1 cellular context compared by ENCODE assay signal in the genomic region with DNA sequence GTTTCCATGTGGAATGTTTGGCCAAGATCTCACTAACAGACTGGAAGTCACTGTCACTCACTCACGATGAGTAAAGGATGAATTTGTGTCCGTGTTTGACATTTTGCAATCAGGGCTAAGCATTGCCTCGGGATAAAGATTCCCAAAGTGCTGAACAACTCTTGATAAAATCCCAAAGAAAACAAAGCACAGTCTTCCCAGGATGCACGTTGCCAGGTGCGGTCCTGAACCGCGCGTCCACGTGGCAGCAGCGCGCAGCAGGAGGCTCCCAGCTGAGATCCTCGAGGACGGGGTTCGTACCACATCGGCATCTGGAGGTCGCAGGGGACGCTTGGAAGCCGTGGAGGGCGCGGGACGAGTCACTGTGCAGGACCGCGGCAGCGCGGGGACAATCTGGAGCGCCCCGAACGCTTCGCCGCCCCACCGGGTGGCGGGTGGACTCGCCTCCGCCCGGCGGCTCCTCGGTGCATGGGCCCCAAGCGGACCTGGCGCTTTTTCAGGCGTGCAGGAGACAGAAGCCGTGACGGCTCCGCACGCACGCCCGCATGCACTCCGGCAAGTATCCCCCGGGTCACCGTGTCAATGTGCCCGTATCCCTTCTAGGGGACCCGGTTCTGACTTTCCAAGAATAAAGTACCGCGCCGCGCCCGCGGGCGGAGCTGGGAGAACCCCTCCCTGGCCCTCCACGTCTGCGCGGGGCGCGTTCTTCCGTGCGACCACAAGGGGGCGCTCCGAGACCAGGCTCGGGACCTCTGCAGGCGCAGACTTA.
TF ChIP-seq lines count a peak whose summit lies in the region.

No MANE protein-coding gene starts in this region.

TF ChIP-seq in HepG2, 621 proteins besides CTCF, POLR2A, EP300 and RAD21 (continued from another document and continues in another):
- TF ChIP-seq KDM1A (CRISPR knock-in tag; IDR thresholded peaks at IDR 0.05) (peak; percentile 18; the same call in 1 of the 2 replicates), ZNF562 (CRISPR knock-in tag; IDR thresholded peaks at IDR 0.05; ENCODE audit: borderline replicate concordance) (peak; percentile 59; the same call in 1 of the 2 replicates), FOXO1 (CRISPR knock-in tag; IDR thresholded peaks at IDR 0.05) (peak; percentile 26; the same call in 1 of the 2 replicates), PCBP1 (IDR thresholded peaks at IDR 0.05; ENCODE audit: borderline replicate concordance, low read depth, low read length) (no peak), REXO4 (CRISPR knock-in tag; IDR thresholded peaks at IDR 0.05; ENCODE audit: borderline replicate concordance) (peak; percentile 95), SRY (CRISPR knock-in tag; IDR thresholded peaks at IDR 0.05) (peak; percentile 99), EED (CRISPR knock-in tag; IDR thresholded peaks at IDR 0.05) (peak; percentile 96), ZNF619 (CRISPR knock-in tag; IDR thresholded peaks at IDR 0.05) (peak; percentile 99), ZZZ3 (CRISPR knock-in tag; IDR thresholded peaks at IDR 0.05; ENCODE audit: borderline replicate concordance) (no peak), SAP130 (CRISPR knock-in tag; IDR thresholded peaks at IDR 0.05; ENCODE audit: low read depth) (peak; percentile 49), FOXC1 (CRISPR knock-in tag; IDR thresholded peaks at IDR 0.05; ENCODE audit: borderline replicate concordance) (peak; percentile 96), RNF2 (conservative IDR thresholded peaks at IDR 0.05; ENCODE audit: low read depth) (peak; percentile 87), RFX3 (CRISPR knock-in tag; IDR thresholded peaks at IDR 0.05) (no peak), ZNF251 (CRISPR knock-in tag; IDR thresholded peaks at IDR 0.05) (0 out of 2 replicates have a peak, but pooled peaks have one; percentile 65), PHF5A (CRISPR knock-in tag; IDR thresholded peaks at IDR 0.05; ENCODE audit: low read depth, unreplicated experiment) (peak; percentile 26), GTF3A (CRISPR knock-in tag; conservative IDR thresholded peaks at IDR 0.05) (no peak), ZNF296 (CRISPR knock-in tag; conservative IDR thresholded peaks at IDR 0.05) (peak; percentile 93), CHCHD3 (CRISPR knock-in tag; IDR thresholded peaks at IDR 0.05) (peak; percentile 34), ZNF713 (CRISPR knock-in tag; IDR thresholded peaks at IDR 0.05) (peak; percentile 96), ZNF367 (CRISPR knock-in tag; IDR thresholded peaks at IDR 0.05; ENCODE audit: borderline replicate concordance) (no peak), ZSCAN9 (CRISPR knock-in tag; IDR thresholded peaks at IDR 0.05; ENCODE audit: borderline replicate concordance) (peak; percentile 59; the same call in 1 of the 2 replicates), SNRNP70 (IDR thresholded peaks at IDR 0.05; ENCODE audit: low read depth, low read length) (no peak), TBP (CRISPR knock-in tag; IDR thresholded peaks at IDR 0.05) (no peak), ZNF607 (CRISPR knock-in tag; IDR thresholded peaks at IDR 0.05; ENCODE audit: borderline replicate concordance) (peak; percentile 92), TCF12 (IDR thresholded peaks at IDR 0.05) (no peak), TCF12 (CRISPR knock-in tag; IDR thresholded peaks at IDR 0.05) (peak; percentile 88)
- TF ChIP-seq, protein P1, sequence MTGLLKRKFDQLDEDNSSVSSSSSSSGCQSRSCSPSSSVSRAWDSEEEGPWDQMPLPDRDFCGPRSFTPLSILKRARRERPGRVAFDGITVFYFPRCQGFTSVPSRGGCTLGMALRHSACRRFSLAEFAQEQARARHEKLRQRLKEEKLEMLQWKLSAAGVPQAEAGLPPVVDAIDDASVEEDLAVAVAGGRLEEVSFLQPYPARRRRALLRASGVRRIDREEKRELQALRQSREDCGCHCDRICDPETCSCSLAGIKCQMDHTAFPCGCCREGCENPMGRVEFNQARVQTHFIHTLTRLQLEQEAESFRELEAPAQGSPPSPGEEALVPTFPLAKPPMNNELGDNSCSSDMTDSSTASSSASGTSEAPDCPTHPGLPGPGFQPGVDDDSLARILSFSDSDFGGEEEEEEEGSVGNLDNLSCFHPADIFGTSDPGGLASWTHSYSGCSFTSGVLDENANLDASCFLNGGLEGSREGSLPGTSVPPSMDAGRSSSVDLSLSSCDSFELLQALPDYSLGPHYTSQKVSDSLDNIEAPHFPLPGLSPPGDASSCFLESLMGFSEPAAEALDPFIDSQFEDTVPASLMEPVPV (CRISPR knock-in tag; IDR thresholded peaks at IDR 0.05) = peak; percentile 80
- TF ChIP-seq, protein P2, sequence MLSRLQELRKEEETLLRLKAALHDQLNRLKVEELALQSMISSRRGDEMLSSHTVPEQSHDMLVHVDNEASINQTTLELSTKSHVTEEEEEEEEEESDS (CRISPR knock-in tag; IDR thresholded peaks at IDR 0.05; ENCODE audit: borderline replicate concordance) = 0 out of 2 replicates have a peak, but pooled peaks have one; percentile 43
- TF ChIP-seq, protein P3, sequence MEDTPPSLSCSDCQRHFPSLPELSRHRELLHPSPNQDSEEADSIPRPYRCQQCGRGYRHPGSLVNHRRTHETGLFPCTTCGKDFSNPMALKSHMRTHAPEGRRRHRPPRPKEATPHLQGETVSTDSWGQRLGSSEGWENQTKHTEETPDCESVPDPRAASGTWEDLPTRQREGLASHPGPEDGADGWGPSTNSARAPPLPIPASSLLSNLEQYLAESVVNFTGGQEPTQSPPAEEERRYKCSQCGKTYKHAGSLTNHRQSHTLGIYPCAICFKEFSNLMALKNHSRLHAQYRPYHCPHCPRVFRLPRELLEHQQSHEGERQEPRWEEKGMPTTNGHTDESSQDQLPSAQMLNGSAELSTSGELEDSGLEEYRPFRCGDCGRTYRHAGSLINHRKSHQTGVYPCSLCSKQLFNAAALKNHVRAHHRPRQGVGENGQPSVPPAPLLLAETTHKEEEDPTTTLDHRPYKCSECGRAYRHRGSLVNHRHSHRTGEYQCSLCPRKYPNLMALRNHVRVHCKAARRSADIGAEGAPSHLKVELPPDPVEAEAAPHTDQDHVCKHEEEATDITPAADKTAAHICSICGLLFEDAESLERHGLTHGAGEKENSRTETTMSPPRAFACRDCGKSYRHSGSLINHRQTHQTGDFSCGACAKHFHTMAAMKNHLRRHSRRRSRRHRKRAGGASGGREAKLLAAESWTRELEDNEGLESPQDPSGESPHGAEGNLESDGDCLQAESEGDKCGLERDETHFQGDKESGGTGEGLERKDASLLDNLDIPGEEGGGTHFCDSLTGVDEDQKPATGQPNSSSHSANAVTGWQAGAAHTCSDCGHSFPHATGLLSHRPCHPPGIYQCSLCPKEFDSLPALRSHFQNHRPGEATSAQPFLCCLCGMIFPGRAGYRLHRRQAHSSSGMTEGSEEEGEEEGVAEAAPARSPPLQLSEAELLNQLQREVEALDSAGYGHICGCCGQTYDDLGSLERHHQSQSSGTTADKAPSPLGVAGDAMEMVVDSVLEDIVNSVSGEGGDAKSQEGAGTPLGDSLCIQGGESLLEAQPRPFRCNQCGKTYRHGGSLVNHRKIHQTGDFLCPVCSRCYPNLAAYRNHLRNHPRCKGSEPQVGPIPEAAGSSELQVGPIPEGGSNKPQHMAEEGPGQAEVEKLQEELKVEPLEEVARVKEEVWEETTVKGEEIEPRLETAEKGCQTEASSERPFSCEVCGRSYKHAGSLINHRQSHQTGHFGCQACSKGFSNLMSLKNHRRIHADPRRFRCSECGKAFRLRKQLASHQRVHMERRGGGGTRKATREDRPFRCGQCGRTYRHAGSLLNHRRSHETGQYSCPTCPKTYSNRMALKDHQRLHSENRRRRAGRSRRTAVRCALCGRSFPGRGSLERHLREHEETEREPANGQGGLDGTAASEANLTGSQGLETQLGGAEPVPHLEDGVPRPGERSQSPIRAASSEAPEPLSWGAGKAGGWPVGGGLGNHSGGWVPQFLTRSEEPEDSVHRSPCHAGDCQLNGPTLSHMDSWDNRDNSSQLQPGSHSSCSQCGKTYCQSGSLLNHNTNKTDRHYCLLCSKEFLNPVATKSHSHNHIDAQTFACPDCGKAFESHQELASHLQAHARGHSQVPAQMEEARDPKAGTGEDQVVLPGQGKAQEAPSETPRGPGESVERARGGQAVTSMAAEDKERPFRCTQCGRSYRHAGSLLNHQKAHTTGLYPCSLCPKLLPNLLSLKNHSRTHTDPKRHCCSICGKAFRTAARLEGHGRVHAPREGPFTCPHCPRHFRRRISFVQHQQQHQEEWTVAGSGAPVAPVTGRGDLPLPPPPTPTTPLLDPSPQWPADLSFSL (CRISPR knock-in tag; IDR thresholded peaks at IDR 0.05) = peak; percentile 80
- TF ChIP-seq, protein P4, sequence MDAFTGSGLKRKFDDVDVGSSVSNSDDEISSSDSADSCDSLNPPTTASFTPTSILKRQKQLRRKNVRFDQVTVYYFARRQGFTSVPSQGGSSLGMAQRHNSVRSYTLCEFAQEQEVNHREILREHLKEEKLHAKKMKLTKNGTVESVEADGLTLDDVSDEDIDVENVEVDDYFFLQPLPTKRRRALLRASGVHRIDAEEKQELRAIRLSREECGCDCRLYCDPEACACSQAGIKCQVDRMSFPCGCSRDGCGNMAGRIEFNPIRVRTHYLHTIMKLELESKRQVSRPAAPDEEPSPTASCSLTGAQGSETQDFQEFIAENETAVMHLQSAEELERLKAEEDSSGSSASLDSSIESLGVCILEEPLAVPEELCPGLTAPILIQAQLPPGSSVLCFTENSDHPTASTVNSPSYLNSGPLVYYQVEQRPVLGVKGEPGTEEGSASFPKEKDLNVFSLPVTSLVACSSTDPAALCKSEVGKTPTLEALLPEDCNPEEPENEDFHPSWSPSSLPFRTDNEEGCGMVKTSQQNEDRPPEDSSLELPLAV (CRISPR knock-in tag; conservative IDR thresholded peaks at IDR 0.05; ENCODE audit: low read depth) = no peak
- TF ChIP-seq, protein P5, sequence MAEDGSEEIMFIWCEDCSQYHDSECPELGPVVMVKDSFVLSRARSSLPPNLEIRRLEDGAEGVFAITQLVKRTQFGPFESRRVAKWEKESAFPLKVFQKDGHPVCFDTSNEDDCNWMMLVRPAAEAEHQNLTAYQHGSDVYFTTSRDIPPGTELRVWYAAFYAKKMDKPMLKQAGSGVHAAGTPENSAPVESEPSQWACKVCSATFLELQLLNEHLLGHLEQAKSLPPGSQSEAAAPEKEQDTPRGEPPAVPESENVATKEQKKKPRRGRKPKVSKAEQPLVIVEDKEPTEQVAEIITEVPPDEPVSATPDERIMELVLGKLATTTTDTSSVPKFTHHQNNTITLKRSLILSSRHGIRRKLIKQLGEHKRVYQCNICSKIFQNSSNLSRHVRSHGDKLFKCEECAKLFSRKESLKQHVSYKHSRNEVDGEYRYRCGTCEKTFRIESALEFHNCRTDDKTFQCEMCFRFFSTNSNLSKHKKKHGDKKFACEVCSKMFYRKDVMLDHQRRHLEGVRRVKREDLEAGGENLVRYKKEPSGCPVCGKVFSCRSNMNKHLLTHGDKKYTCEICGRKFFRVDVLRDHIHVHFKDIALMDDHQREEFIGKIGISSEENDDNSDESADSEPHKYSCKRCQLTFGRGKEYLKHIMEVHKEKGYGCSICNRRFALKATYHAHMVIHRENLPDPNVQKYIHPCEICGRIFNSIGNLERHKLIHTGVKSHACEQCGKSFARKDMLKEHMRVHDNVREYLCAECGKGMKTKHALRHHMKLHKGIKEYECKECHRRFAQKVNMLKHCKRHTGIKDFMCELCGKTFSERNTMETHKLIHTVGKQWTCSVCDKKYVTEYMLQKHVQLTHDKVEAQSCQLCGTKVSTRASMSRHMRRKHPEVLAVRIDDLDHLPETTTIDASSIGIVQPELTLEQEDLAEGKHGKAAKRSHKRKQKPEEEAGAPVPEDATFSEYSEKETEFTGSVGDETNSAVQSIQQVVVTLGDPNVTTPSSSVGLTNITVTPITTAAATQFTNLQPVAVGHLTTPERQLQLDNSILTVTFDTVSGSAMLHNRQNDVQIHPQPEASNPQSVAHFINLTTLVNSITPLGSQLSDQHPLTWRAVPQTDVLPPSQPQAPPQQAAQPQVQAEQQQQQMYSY (CRISPR knock-in tag; IDR thresholded peaks at IDR 0.05) = 0 out of 2 replicates have a peak, but pooled peaks have one; percentile 35
- TF ChIP-seq, protein P6, sequence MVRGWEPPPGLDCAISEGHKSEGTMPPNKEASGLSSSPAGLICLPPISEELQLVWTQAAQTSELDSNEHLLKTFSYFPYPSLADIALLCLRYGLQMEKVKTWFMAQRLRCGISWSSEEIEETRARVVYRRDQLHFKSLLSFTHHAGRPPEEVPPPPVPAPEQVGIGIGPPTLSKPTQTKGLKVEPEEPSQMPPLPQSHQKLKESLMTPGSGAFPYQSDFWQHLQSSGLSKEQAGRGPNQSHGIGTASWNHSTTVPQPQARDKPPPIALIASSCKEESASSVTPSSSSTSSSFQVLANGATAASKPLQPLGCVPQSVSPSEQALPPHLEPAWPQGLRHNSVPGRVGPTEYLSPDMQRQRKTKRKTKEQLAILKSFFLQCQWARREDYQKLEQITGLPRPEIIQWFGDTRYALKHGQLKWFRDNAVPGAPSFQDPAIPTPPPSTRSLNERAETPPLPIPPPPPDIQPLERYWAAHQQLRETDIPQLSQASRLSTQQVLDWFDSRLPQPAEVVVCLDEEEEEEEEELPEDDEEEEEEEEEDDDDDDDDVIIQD (CRISPR knock-in tag; IDR thresholded peaks at IDR 0.05; ENCODE audit: low read depth) = no peak
- TF ChIP-seq, protein P7, sequence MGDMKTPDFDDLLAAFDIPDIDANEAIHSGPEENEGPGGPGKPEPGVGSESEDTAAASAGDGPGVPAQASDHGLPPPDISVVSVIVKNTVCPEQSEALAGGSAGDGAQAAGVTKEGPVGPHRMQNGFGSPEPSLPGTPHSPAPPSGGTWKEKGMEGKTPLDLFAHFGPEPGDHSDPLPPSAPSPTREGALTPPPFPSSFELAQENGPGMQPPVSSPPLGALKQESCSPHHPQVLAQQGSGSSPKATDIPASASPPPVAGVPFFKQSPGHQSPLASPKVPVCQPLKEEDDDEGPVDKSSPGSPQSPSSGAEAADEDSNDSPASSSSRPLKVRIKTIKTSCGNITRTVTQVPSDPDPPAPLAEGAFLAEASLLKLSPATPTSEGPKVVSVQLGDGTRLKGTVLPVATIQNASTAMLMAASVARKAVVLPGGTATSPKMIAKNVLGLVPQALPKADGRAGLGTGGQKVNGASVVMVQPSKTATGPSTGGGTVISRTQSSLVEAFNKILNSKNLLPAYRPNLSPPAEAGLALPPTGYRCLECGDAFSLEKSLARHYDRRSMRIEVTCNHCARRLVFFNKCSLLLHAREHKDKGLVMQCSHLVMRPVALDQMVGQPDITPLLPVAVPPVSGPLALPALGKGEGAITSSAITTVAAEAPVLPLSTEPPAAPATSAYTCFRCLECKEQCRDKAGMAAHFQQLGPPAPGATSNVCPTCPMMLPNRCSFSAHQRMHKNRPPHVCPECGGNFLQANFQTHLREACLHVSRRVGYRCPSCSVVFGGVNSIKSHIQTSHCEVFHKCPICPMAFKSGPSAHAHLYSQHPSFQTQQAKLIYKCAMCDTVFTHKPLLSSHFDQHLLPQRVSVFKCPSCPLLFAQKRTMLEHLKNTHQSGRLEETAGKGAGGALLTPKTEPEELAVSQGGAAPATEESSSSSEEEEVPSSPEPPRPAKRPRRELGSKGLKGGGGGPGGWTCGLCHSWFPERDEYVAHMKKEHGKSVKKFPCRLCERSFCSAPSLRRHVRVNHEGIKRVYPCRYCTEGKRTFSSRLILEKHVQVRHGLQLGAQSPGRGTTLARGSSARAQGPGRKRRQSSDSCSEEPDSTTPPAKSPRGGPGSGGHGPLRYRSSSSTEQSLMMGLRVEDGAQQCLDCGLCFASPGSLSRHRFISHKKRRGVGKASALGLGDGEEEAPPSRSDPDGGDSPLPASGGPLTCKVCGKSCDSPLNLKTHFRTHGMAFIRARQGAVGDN (CRISPR knock-in tag; IDR thresholded peaks at IDR 0.05) = peak; percentile 100
- TF ChIP-seq, protein P8, sequence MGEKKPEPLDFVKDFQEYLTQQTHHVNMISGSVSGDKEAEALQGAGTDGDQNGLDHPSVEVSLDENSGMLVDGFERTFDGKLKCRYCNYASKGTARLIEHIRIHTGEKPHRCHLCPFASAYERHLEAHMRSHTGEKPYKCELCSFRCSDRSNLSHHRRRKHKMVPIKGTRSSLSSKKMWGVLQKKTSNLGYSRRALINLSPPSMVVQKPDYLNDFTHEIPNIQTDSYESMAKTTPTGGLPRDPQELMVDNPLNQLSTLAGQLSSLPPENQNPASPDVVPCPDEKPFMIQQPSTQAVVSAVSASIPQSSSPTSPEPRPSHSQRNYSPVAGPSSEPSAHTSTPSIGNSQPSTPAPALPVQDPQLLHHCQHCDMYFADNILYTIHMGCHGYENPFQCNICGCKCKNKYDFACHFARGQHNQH (CRISPR knock-in tag; IDR thresholded peaks at IDR 0.05) = peak; percentile 41
